In the genomic region with DNA sequence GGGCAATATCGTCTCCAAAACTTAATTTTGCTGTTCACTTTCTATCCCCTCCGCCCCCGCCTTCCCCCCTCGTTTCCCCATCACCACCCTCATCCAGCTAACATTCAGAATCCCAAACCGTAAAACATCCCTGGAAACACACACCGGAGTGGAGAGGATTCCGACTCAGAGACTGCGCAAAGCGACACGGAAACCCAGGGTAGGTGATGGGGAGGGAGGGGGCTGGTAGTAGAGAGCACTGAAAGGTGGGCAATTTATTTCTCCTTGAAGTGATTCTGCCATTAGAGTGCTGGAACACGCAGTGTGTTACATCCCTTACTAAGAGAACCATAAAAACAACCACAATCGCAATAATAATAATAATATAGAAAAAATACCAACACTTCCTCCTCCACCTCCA, we compare ENCODE assay signal across 13 cellular contexts. TPM values are rescaled to one million over a fixed set of nuclear protein-coding genes. Genes with fewer than 3 reads are reported as not detected.
A peak's percentile ranks its signal among the peaks of the same experiment; 100 is the strongest.
DNase-seq lines count a peak whose midpoint lies in the region; ATAC-seq and TF ChIP-seq lines count a peak whose summit lies in the region.
"Had no signal": no experiment of that assay in that cellular context is flagged by ENCODE, and none has a peak within 500 bp of the region (broad histone marks: within the 10 kb centered on the region; RNA-seq: fewer than 3 reads in every experiment).

No MANE protein-coding gene starts in this region.

- 4% methylated on average over 12 of the region's 12 CpGs for WGBS in esophagus muscularis mucosa
- WGBS in urinary bladder = 2% methylated on average over 12 of the region's 12 CpGs

- intact Hi-C loops in left ventricle myocardium superior (cut with micrococcal nuclease) (no loop called here), esophagus muscularis mucosa (cut with DNase I) (loop anchor here (10.0 kb wide), 2 partner anchors 289 to 759 kb away; no protein-coding TSS in a partner anchor)

- H3K36me3 ChIP-seq in cardiac muscle cell (no peaks in the 10 kb centered on the region), esophagus muscularis mucosa (no peaks in the 10 kb centered on the region), muscle layer of duodenum (ENCODE audit: control insufficient read depth in 1 of 2, insufficient read depth in 2 of 2, low read length in 2 of 2) (no peaks in the 10 kb centered on the region), urinary bladder (ENCODE audit: insufficient read depth) (no peaks in the 10 kb centered on the region)
- H3K36me3 ChIP-seq: adrenal gland had no signal

- DNase-seq in cardiac muscle cell (ENCODE audit: low read depth in 1 of 2, low spot score in 1 of 2) (no peak), left ventricle myocardium superior (no peak), esophagus muscularis mucosa (ENCODE audit: extremely low spot score) (no peak), omental fat pad (ENCODE audit: low spot score) (no peak), NAMALWA (ENCODE audit: low spot score) (no peak), cortex of kidney (lab: John Stamatoyannopoulos, UW) (no peak)
- DNase-seq: activated CD4-positive, alpha-beta T cell treated with anti-CD3 and anti-CD28 coated beads, Interleukin-2, amount 50 U/mL, for 4 hours; adrenal gland; naive thymus-derived CD8-positive, alpha-beta T cell; NCI-H1930 had no signal

- no peaks in the 10 kb centered on the region for H3K9me3 ChIP-seq in cardiac muscle cell (ENCODE audit: low read depth)
- H3K9me3 ChIP-seq in esophagus muscularis mucosa = no peaks in the 10 kb centered on the region
- H3K9me3 ChIP-seq in muscle layer of duodenum (ENCODE audit: control insufficient read depth in 1 of 2, low read length in 2 of 2) = no peaks in the 10 kb centered on the region
- H3K9me3 ChIP-seq: adrenal gland had no signal

- ATAC-seq in left ventricle myocardium superior = no peak
- no peak for ATAC-seq in omental fat pad (ENCODE audit: low FRiP score)
- ATAC-seq: naive thymus-derived CD8-positive, alpha-beta T cell had no signal

- TF ChIP-seq EP300 in esophagus muscularis mucosa (IDR thresholded peaks at IDR 0.05) = no peak

- no peak for TF ChIP-seq POLR2A in esophagus muscularis mucosa (IDR thresholded peaks at IDR 0.05; ENCODE audit: low read depth)

- peak overlapping the region; percentile 52 for H3K4me3 ChIP-seq in cardiac muscle cell
- H3K4me3 ChIP-seq in esophagus muscularis mucosa = peak overlapping the region; percentile 52 to 55 (median 53)
- H3K4me3 ChIP-seq in muscle layer of duodenum (ENCODE audit: low read depth in 1 of 2, low read length in 2 of 2) = peak overlapping the region; percentile 47 to 74
- peak overlapping the region; percentile 10 for H3K4me3 ChIP-seq in urinary bladder (ENCODE audit: low read depth, low read length)

- H3K27ac ChIP-seq in cardiac muscle cell = no peak overlapping the region
- no peak overlapping the region for H3K27ac ChIP-seq in esophagus muscularis mucosa (replicated peaks in 1 of 4)
- H3K27ac ChIP-seq in muscle layer of duodenum (ENCODE audit: low read length) = no peak overlapping the region
- no peak overlapping the region for H3K27ac ChIP-seq in urinary bladder (ENCODE audit: low read depth)
- H3K27ac ChIP-seq: adrenal gland had no signal

- H3K4me1 ChIP-seq in cardiac muscle cell (ENCODE audit: low read depth) (no peaks in the 10 kb centered on the region), esophagus muscularis mucosa (peaks cover 9 to 33% (median 24%) of the 10 kb centered on the region in 4 donors), muscle layer of duodenum (ENCODE audit: control insufficient read depth in 1 of 2, insufficient read depth in 2 of 2, low read length in 2 of 2) (peaks cover 0 to 25% of the 10 kb centered on the region in 2 donors), urinary bladder (ENCODE audit: insufficient read depth) (no peaks in the 10 kb centered on the region)
- H3K4me1 ChIP-seq: adrenal gland had no signal

- H3K27me3 ChIP-seq in cardiac muscle cell = peaks cover 37% of the 10 kb centered on the region
- H3K27me3 ChIP-seq in esophagus muscularis mucosa = peaks cover 0 to 36% (median 0%) of the 10 kb centered on the region in 4 donors
- H3K27me3 ChIP-seq in muscle layer of duodenum (ENCODE audit: low read depth, low read length) = peaks cover 8% of the 10 kb centered on the region

- TF ChIP-seq CTCF in cardiac muscle cell (IDR thresholded peaks at IDR 0.05; ENCODE audit: low read depth, low read length) (no peak), esophagus muscularis mucosa (IDR thresholded peaks at IDR 0.05) (no peak), omental fat pad (IDR thresholded peaks at IDR 0.05) (no peak)

RNA-seq across cellular contexts. Expression of a gene that starts 1.5 kb away (rescaled TPM):
- total RNA-seq in cardiac muscle cell (7.3 and 12.6 TPM in 2 replicates), left ventricle myocardium superior (3.7 TPM), esophagus muscularis mucosa (10 to 100 TPM; 10.4 to 31.3 (median 14.7) TPM), urinary bladder (12.3 TPM), omental fat pad (1 to 10 TPM in 1 of 4 donors, under 1 TPM in 3; 0.13 to 1.8 (median 0.66) TPM)
- polyA plus RNA-seq in cardiac muscle cell (6.5 and 8.6 TPM in 2 replicates), urinary bladder (0.99 TPM)
- total RNA-seq: naive thymus-derived CD8-positive, alpha-beta T cell had no signal
- polyA plus RNA-seq: BJ; naive thymus-derived CD8-positive, alpha-beta T cell had no signal

Comparison
In these comparisons a context has a peak if more than half of its experiments do, and no peak if none do; other contexts are left out.
1. H3K4me3 ChIP-seq: peak in every context shown above with its lines; median percentile 60 in muscle layer of duodenum; 53 in esophagus muscularis mucosa; 52 in cardiac muscle cell; 10 in urinary bladder.